Comparison of ENCODE assay signal across 1 cellular context in genomic region chr19:1592023-1592754, GRCh38.
TF ChIP-seq lines count a peak whose summit lies in the region.

No MANE protein-coding gene starts in this region.

TF ChIP-seq in HepG2, 621 proteins besides CTCF, POLR2A, EP300 and RAD21 (continued from another document and continues in another):
- TF ChIP-seq ZUFSP (CRISPR knock-in tag; IDR thresholded peaks at IDR 0.05; ENCODE audit: borderline replicate concordance) (no peak), GLI4 (CRISPR knock-in tag; IDR thresholded peaks at IDR 0.05; ENCODE audit: borderline replicate concordance) (0 out of 2 replicates have a peak, but pooled peaks have one; percentile 28), ZBED4 (CRISPR knock-in tag; IDR thresholded peaks at IDR 0.05; ENCODE audit: borderline replicate concordance) (peak; percentile 60; the same call in 1 of the 2 replicates), CEBPG (CRISPR knock-in tag; IDR thresholded peaks at IDR 0.05) (no peak), TBX3 (IDR thresholded peaks at IDR 0.05; ENCODE audit: borderline replicate concordance) (no peak), ZNF232 (CRISPR knock-in tag; IDR thresholded peaks at IDR 0.05; ENCODE audit: borderline replicate concordance) (0 out of 2 replicates have a peak, but pooled peaks have one; percentile 6), PITX1 (CRISPR knock-in tag; IDR thresholded peaks at IDR 0.05) (no peak), ZNF556 (CRISPR knock-in tag; IDR thresholded peaks at IDR 0.05; ENCODE audit: borderline replicate concordance) (0 out of 2 replicates have a peak, but pooled peaks have one; percentile 59), ZFP41 (CRISPR knock-in tag; IDR thresholded peaks at IDR 0.05; ENCODE audit: borderline replicate concordance) (0 out of 2 replicates have a peak, but pooled peaks have one; percentile 28), AGO1 (IDR thresholded peaks at IDR 0.05; ENCODE audit: low read depth, low read length, poor library complexity, severe bottlenecking) (no peak), ZNF496 (CRISPR knock-in tag; IDR thresholded peaks at IDR 0.05; ENCODE audit: insufficient replicate concordance) (no peak), NCOA2 (CRISPR knock-in tag; IDR thresholded peaks at IDR 0.05) (no peak), RBFOX2 (IDR thresholded peaks at IDR 0.05; ENCODE audit: low read depth, low read length) (peak; percentile 97), CBX5 (CRISPR knock-in tag; IDR thresholded peaks at IDR 0.05; ENCODE audit: borderline replicate concordance) (no peak), CREM (IDR thresholded peaks at IDR 0.05) (no peak), CREM (CRISPR knock-in tag; IDR thresholded peaks at IDR 0.05) (no peak), BCL3 (CRISPR knock-in tag; IDR thresholded peaks at IDR 0.05) (peak; percentile 55; the same call in 1 of the 2 replicates), NFIB (CRISPR knock-in tag; IDR thresholded peaks at IDR 0.05; ENCODE audit: borderline replicate concordance) (no peak), NCOA1 (CRISPR knock-in tag; IDR thresholded peaks at IDR 0.05) (no peak), ZNF280D (CRISPR knock-in tag; IDR thresholded peaks at IDR 0.05) (no peak), ZNF276 (CRISPR knock-in tag; IDR thresholded peaks at IDR 0.05; ENCODE audit: low read depth) (no peak), HNF1B (CRISPR knock-in tag; IDR thresholded peaks at IDR 0.05) (peak; percentile 53; the same call in 1 of the 2 replicates), ARID2 (CRISPR knock-in tag; IDR thresholded peaks at IDR 0.05; ENCODE audit: borderline replicate concordance) (no peak), MAFF (IDR thresholded peaks at IDR 0.05; ENCODE audit: low read depth, low read length) (no peak), KMT2A (CRISPR knock-in tag; IDR thresholded peaks at IDR 0.05) (no peak), SMYD3 (CRISPR knock-in tag; IDR thresholded peaks at IDR 0.05) (no peak), MIER3 (CRISPR knock-in tag; IDR thresholded peaks at IDR 0.05; ENCODE audit: borderline replicate concordance) (no peak), NR1H2 (CRISPR knock-in tag; IDR thresholded peaks at IDR 0.05; ENCODE audit: borderline replicate concordance, low read depth) (0 out of 2 replicates have a peak, but pooled peaks have one; percentile 67), KDM3A (CRISPR knock-in tag; IDR thresholded peaks at IDR 0.05; ENCODE audit: low read depth) (no peak), NR2C2 (CRISPR knock-in tag; IDR thresholded peaks at IDR 0.05; ENCODE audit: borderline replicate concordance) (peak; percentile 59), CBX1 (IDR thresholded peaks at IDR 0.05; ENCODE audit: low read depth) (no peak), ZNF589 (CRISPR knock-in tag; conservative IDR thresholded peaks at IDR 0.05) (no peak), ZNF713 (CRISPR knock-in tag; IDR thresholded peaks at IDR 0.05) (no peak), HMG20B (CRISPR knock-in tag; conservative IDR thresholded peaks at IDR 0.05) (0 out of 2 replicates have a peak, but pooled peaks have one; percentile 29), ZSCAN31 (CRISPR knock-in tag; IDR thresholded peaks at IDR 0.05; ENCODE audit: low read depth) (peak; percentile 34; the same call in 1 of the 2 replicates), NFKBIZ (CRISPR knock-in tag; IDR thresholded peaks at IDR 0.05) (no peak), DNMT1 (CRISPR knock-in tag; IDR thresholded peaks at IDR 0.05) (peak; percentile 40; the same call in 1 of the 2 replicates), MAFG (CRISPR knock-in tag; IDR thresholded peaks at IDR 0.05) (no peak), ZNF260 (CRISPR knock-in tag; IDR thresholded peaks at IDR 0.05; ENCODE audit: borderline replicate concordance, low read depth) (no peak), SNRNP70 (IDR thresholded peaks at IDR 0.05; ENCODE audit: low read depth, low read length) (no peak), ZNF83 (CRISPR knock-in tag; IDR thresholded peaks at IDR 0.05; ENCODE audit: borderline replicate concordance) (no peak), ZBTB26 (CRISPR knock-in tag; IDR thresholded peaks at IDR 0.05; ENCODE audit: borderline replicate concordance) (no peak), PHF20 (CRISPR knock-in tag; IDR thresholded peaks at IDR 0.05) (peak; percentile 66), MXD4 (CRISPR knock-in tag; IDR thresholded peaks at IDR 0.05) (peak; percentile 87), ZNF121 (CRISPR knock-in tag; IDR thresholded peaks at IDR 0.05) (no peak; the same call in 1 of the 2 replicates), HBP1 (CRISPR knock-in tag; IDR thresholded peaks at IDR 0.05; ENCODE audit: low read depth) (peak; percentile 60; the same call in 1 of the 2 replicates), ZNF333 (CRISPR knock-in tag; IDR thresholded peaks at IDR 0.05; ENCODE audit: borderline replicate concordance) (no peak), SKI (IDR thresholded peaks at IDR 0.05; ENCODE audit: partially characterized antibody) (no peak), ZNF546 (CRISPR knock-in tag; conservative IDR thresholded peaks at IDR 0.05) (no peak), KLF15 (CRISPR knock-in tag; IDR thresholded peaks at IDR 0.05; ENCODE audit: borderline replicate concordance) (no peak), ZNF883 (CRISPR knock-in tag; IDR thresholded peaks at IDR 0.05; ENCODE audit: not compliant biosample characterization) (peak; percentile 83), SUZ12 (IDR thresholded peaks at IDR 0.05; ENCODE audit: low read depth, low read length) (no peak)
